ENCODE assay signal across 1 cellular context in the genomic region with DNA sequence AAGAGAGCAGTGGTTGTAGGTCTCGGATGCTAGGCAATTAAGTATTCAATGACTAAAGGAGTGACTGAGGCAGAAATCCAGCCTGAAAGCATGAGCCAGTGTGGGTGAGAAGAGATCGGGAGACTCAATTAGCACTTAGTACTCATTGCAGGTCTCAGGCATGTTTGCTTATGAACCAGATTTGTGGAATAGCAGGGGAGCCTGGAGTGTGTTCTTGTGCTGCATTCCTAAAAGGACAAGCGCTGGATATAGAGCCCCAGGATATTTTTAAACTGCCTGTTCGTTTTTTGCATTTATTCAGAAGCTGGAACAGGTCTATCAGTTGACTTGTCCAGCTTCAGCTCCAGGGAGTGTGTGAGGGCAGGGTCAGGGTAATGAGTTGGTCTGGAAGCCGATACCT.
TF ChIP-seq lines count a peak whose summit lies in the region.

No MANE protein-coding gene starts in this region.

TF ChIP-seq in GM23338, 12 proteins besides CTCF, POLR2A, EP300 and RAD21 (continued from another document):
- TF ChIP-seq ZNF331 (CRISPR knock-in tag; IDR thresholded peaks at IDR 0.05; ENCODE audit: low read depth): no peak
- no peak for TF ChIP-seq NANOG (IDR thresholded peaks at IDR 0.05; ENCODE audit: borderline replicate concordance)
- TF ChIP-seq, protein P1, sequence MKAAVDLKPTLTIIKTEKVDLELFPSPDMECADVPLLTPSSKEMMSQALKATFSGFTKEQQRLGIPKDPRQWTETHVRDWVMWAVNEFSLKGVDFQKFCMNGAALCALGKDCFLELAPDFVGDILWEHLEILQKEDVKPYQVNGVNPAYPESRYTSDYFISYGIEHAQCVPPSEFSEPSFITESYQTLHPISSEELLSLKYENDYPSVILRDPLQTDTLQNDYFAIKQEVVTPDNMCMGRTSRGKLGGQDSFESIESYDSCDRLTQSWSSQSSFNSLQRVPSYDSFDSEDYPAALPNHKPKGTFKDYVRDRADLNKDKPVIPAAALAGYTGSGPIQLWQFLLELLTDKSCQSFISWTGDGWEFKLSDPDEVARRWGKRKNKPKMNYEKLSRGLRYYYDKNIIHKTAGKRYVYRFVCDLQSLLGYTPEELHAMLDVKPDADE (IDR thresholded peaks at IDR 0.05): no peak
- TF ChIP-seq POLR2AphosphoS5 (IDR thresholded peaks at IDR 0.05; ENCODE audit: low read depth): no peak
